Comparison of ENCODE assay signal across 13 cellular contexts in genomic region chr11:45470151-45471001, GRCh38.
DNase-seq lines count a peak whose midpoint lies in the region; ATAC-seq and TF ChIP-seq lines count a peak whose summit lies in the region.
"Had no signal": no experiment of that assay in that cellular context is flagged by ENCODE, and none has a peak within 500 bp of the region (broad histone marks: within the 10 kb centered on the region; RNA-seq: fewer than 3 reads in every experiment).

No MANE protein-coding gene starts in this region.

- ATAC-seq in omental fat pad (ENCODE audit: low FRiP score) (peak; percentile 43), HG03025 (IDR thresholded peaks at IDR 0.05; ENCODE audit: low FRiP score, unreplicated experiment) (no peak)
- ATAC-seq: foreskin keratinocyte had no signal

- no peaks in the 10 kb centered on the region for H3K27me3 ChIP-seq in BE2C
- H3K27me3 ChIP-seq: foreskin keratinocyte had no signal

- DNase-seq in BE2C (peak; percentile 41), HT1080 (ENCODE audit: low read depth) (peak; percentile 25), choroid plexus epithelial cell (ENCODE audit: low read depth) (peak; percentile 31), omental fat pad (ENCODE audit: low spot score) (peak; percentile 42), mucosa of gallbladder (ENCODE audit: low spot score) (no peak), NCI-H1694 (lab: John Stamatoyannopoulos, UW) (no peak), NCI-H2081 (lab: John Stamatoyannopoulos, UW) (no peak)
- DNase-seq: activated CD4-positive, alpha-beta T cell treated with anti-CD3 and anti-CD28 coated beads for 1 hour; foreskin keratinocyte; NCI-H146; stimulated activated naive CD4-positive, alpha-beta T cell treated with Interleukin-2 at 50 U/mL for 16 hours had no signal

- no peaks in the 10 kb centered on the region for H3K9me3 ChIP-seq in BE2C

- H3K4me1 ChIP-seq in BE2C, result no peaks in the 10 kb centered on the region
- H3K4me1 ChIP-seq: foreskin keratinocyte had no signal

- TF ChIP-seq CTCF in BE2C (IDR thresholded peaks at IDR 0.05; ENCODE audit: low read depth, low read length) (no peak), choroid plexus epithelial cell (conservative IDR thresholded peaks at IDR 0.05; ENCODE audit: low read depth, low read length) (no peak), omental fat pad (IDR thresholded peaks at IDR 0.05) (no peak)

- H3K4me3 ChIP-seq in BE2C (ENCODE audit: low read depth, low read length) (no peak overlapping the region), choroid plexus epithelial cell (ENCODE audit: low read depth, low read length) (no peak overlapping the region)
- H3K4me3 ChIP-seq: skin epidermis had no signal

- no peaks in the 10 kb centered on the region for H3K36me3 ChIP-seq in BE2C

Comparison
In these comparisons a context has a peak if more than half of its experiments do, and no peak if none do; other contexts are left out.
1. DNase-seq: peak in BE2C (single experiment), HT1080 (single experiment), choroid plexus epithelial cell (single experiment) and omental fat pad (single experiment); none in mucosa of gallbladder (single experiment), NCI-H1694 (single experiment) and NCI-H2081 (0 of 2).